Comparison of ENCODE assay signal across 17 cellular contexts in the genomic region with DNA sequence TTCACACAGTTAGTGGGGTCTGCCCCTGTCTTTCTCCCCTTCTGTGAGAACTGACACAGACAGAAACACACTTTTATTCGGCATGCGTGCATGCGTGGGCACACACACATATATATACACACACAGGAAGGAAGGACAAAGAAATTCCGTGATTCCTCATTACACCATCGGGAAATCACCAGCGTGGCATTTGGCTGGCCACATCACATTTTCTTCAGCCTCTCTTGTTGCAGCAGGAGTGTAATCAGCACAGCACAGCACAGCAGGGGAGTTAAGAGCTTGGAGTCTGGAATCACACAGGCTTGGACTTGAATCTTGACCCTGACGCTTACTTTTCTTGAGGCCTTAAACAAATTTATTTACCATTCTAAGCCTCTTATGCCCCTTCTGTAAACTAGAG. TPM values are rescaled to one million over a fixed set of nuclear protein-coding genes. Genes with fewer than 3 reads are reported as not detected.
DNase-seq lines count a peak whose midpoint lies in the region; ATAC-seq and TF ChIP-seq lines count a peak whose summit lies in the region.
"Had no signal": no experiment of that assay in that cellular context is flagged by ENCODE, and none has a peak within 500 bp of the region (broad histone marks: within the 10 kb centered on the region; RNA-seq: fewer than 3 reads in every experiment).

No MANE protein-coding gene starts in this region.

- TF ChIP-seq CTCF in astrocyte of the spinal cord (IDR thresholded peaks at IDR 0.05; ENCODE audit: low read depth, low read length) = no peak
- TF ChIP-seq CTCF in nephron progenitor cell (IDR thresholded peaks at IDR 0.05) = no peak

- DNase-seq in activated T-cell treated with anti-CD3 and anti-CD28 coated beads, Interleukin-2, amount 50 U/mL, for 72 hours = no peak
- DNase-seq in activated T-cell treated with anti-CD3 and anti-CD28 coated beads, Interleukin-2, amount 50 U/mL, for 4 hours = no peak
- DNase-seq in astrocyte of the spinal cord (ENCODE audit: low read depth, low spot score) = peak; percentile 31
- DNase-seq in fibroblast of peridontal ligament (ENCODE audit: extremely low read depth) = peak; percentile 25
- no peak for DNase-seq in nephron progenitor cell
- no peak for DNase-seq in hippocampal formation (lab: John Stamatoyannopoulos, UW)
- DNase-seq in NCI-H526 (lab: John Stamatoyannopoulos, UW) = no peak
- DNase-seq in hypothalamus (lab: John Stamatoyannopoulos, UW) = no peak
- DNase-seq: AML-193, H9, MV-4-11, NCI-H1694 treated with DMSO at 0.1 percent for 48 hours, NCI-H2171 treated with DMSO at 0.1 percent for 48 hours, PC-9 had no signal

- no peak overlapping the region for H3K4me3 ChIP-seq in astrocyte of the spinal cord (ENCODE audit: low read depth, low read length)
- H3K4me3 ChIP-seq: PC-9 had no signal

- H3K4me3 Mint-ChIP-seq in activated T-cell treated with anti-CD3 and anti-CD28 coated beads, Interleukin-2, amount 50 U/mL, for 72 hours = no peak overlapping the region
- H3K4me3 Mint-ChIP-seq in activated T-cell treated with anti-CD3 and anti-CD28 coated beads, Interleukin-2, amount 50 U/mL, for 4 hours = no peak overlapping the region
- no peak overlapping the region for H3K4me3 Mint-ChIP-seq in nephron progenitor cell
- H3K4me3 Mint-ChIP-seq: H9 had no signal

- no peaks in the 10 kb centered on the region for H3K4me1 Mint-ChIP-seq in activated T-cell treated with anti-CD3 and anti-CD28 coated beads, Interleukin-2, amount 50 U/mL, for 72 hours (ENCODE audit: low read depth)
- no peaks in the 10 kb centered on the region for H3K4me1 Mint-ChIP-seq in activated T-cell treated with anti-CD3 and anti-CD28 coated beads, Interleukin-2, amount 50 U/mL, for 4 hours (ENCODE audit: low read depth)
- no peaks in the 10 kb centered on the region for H3K4me1 Mint-ChIP-seq in nephron progenitor cell
- H3K4me1 Mint-ChIP-seq: H9 had no signal

- H3K9me3 Mint-ChIP-seq in activated T-cell treated with anti-CD3 and anti-CD28 coated beads, Interleukin-2, amount 50 U/mL, for 72 hours = no peaks in the 10 kb centered on the region
- no peaks in the 10 kb centered on the region for H3K9me3 Mint-ChIP-seq in activated T-cell treated with anti-CD3 and anti-CD28 coated beads, Interleukin-2, amount 50 U/mL, for 4 hours
- no peaks in the 10 kb centered on the region for H3K9me3 Mint-ChIP-seq in nephron progenitor cell
- H3K9me3 Mint-ChIP-seq: H9 had no signal

- no peak for ATAC-seq in activated T-cell treated with anti-CD3 and anti-CD28 coated beads, Interleukin-2, amount 50 U/mL, for 72 hours (replicated peaks in 1 of 2)
- no peak for ATAC-seq in activated T-cell treated with anti-CD3 and anti-CD28 coated beads, Interleukin-2, amount 50 U/mL, for 4 hours

- in situ Hi-C loops in astrocyte of the spinal cord (cut with HindIII; ENCODE audit: low sequenced_read_pairs) = no loop called here

- peaks cover 6 to 7% of the 10 kb centered on the region in 2 donors for H3K36me3 Mint-ChIP-seq in activated T-cell treated with anti-CD3 and anti-CD28 coated beads, Interleukin-2, amount 50 U/mL, for 72 hours (ENCODE audit: insufficient read depth in 2 of 2)
- peaks cover 56% of the 10 kb centered on the region for H3K36me3 Mint-ChIP-seq in activated T-cell treated with anti-CD3 and anti-CD28 coated beads, Interleukin-2, amount 50 U/mL, for 4 hours (ENCODE audit: insufficient read depth)
- H3K36me3 Mint-ChIP-seq in nephron progenitor cell (ENCODE audit: low read depth) = peaks cover 73% of the 10 kb centered on the region

- H3K27ac Mint-ChIP-seq in activated T-cell treated with anti-CD3 and anti-CD28 coated beads, Interleukin-2, amount 50 U/mL, for 72 hours = peak overlapping the region; percentile 26
- H3K27ac Mint-ChIP-seq in nephron progenitor cell = no peak overlapping the region
- H3K27ac Mint-ChIP-seq: H9 had no signal

- no peaks in the 10 kb centered on the region for H3K27me3 Mint-ChIP-seq in activated T-cell treated with anti-CD3 and anti-CD28 coated beads, Interleukin-2, amount 50 U/mL, for 72 hours (ENCODE audit: low read depth)
- no peaks in the 10 kb centered on the region for H3K27me3 Mint-ChIP-seq in activated T-cell treated with anti-CD3 and anti-CD28 coated beads, Interleukin-2, amount 50 U/mL, for 4 hours (ENCODE audit: low read depth)
- H3K27me3 Mint-ChIP-seq in nephron progenitor cell (ENCODE audit: low read depth, poor library complexity) = peaks cover 7% of the 10 kb centered on the region

RNA-seq across cellular contexts. Expression of gene EPHA8, which starts 45.4 kb away (rescaled TPM):
- not detected for total RNA-seq in activated T-cell treated with anti-CD3 and anti-CD28 coated beads, Interleukin-2, amount 50 U/mL, for 72 hours
- total RNA-seq in activated T-cell treated with anti-CD3 and anti-CD28 coated beads, Interleukin-2, amount 50 U/mL, for 4 hours = not detected
- total RNA-seq: A673, HT1080, PC-9, SK-MEL-5 had no signal

Comparison
In these comparisons a context has a peak if more than half of its experiments do, and no peak if none do; other contexts are left out.
1. DNase-seq: peak in astrocyte of the spinal cord (single experiment) and fibroblast of peridontal ligament (single experiment); none in activated T-cell treated with anti-CD3 and anti-CD28 coated beads, Interleukin-2, amount 50 U/mL, for 72 hours (0 of 2), activated T-cell treated with anti-CD3 and anti-CD28 coated beads, Interleukin-2, amount 50 U/mL, for 4 hours (single experiment), nephron progenitor cell (single experiment), hippocampal formation (0 of 2), NCI-H526 (0 of 2) and hypothalamus (0 of 51).